10 cellular contexts compared by ENCODE assay signal in genomic region chr11:71991494-71991893, GRCh38. TPM values are rescaled to one million over a fixed set of nuclear protein-coding genes. Genes with fewer than 3 reads are reported as not detected.
DNase-seq lines count a peak whose midpoint lies in the region; ATAC-seq, FAIRE-seq and TF ChIP-seq lines count a peak whose summit lies in the region.
"Had no signal": no experiment of that assay in that cellular context is flagged by ENCODE, and none has a peak within 500 bp of the region (broad histone marks: within the 10 kb centered on the region; RNA-seq: fewer than 3 reads in every experiment).

No MANE protein-coding gene starts in this region.

- 96 to 98% (median 96%) methylated on average over 3 of the region's 3 CpGs for WGBS in ovary, 3 donors

- H3K36me3 ChIP-seq in ovary (no peaks in the 10 kb centered on the region), WERI-Rb-1 (peaks cover 34% of the 10 kb centered on the region), MG63 (peaks cover 12% of the 10 kb centered on the region; the same call in 1 of the 2 replicates)

- DNase-seq in GM18507 (ENCODE audit: extremely low spot score, insufficient read length, low read depth) (no peak), globus pallidus (ENCODE audit: low spot score) (peak; percentile 59), ovary (no peak), WERI-Rb-1 (no peak), NCI-H1436 (lab: John Stamatoyannopoulos, UW) (no peak), MG63 (no peak)
- DNase-seq: activated CD4-positive, CD25-positive, alpha-beta regulatory T cell; aorta had no signal

- no peak overlapping the region for H3K27ac ChIP-seq in ovary
- no peak overlapping the region for H3K27ac ChIP-seq in WERI-Rb-1

- peaks cover 3% of the 10 kb centered on the region for H3K4me1 ChIP-seq in ovary (ENCODE audit: insufficient read depth)

- no peaks in the 10 kb centered on the region for H3K27me3 ChIP-seq in ovary
- H3K27me3 ChIP-seq in WERI-Rb-1 (ENCODE audit: insufficient read depth, low read depth, severe bottlenecking): no peaks in the 10 kb centered on the region
- H3K27me3 ChIP-seq in MG63: no peaks in the 10 kb centered on the region

- FAIRE-seq in GM18507 (lab: Jason Lieb, UNC): peak; percentile 86

- intact Hi-C loops in ovary (cut with DNase I): no loop called here

- TF ChIP-seq EP300 in ovary (IDR thresholded peaks at IDR 0.05): no peak

- ATAC-seq in GM21528 (IDR thresholded peaks at IDR 0.05; ENCODE audit: low FRiP score, unreplicated experiment): peak; percentile 51
- peak; percentile 66 for ATAC-seq in HG03439 (IDR thresholded peaks at IDR 0.05; ENCODE audit: unreplicated experiment)

- TF ChIP-seq CTCF in ovary (IDR thresholded peaks at IDR 0.05) (no peak), WERI-Rb-1 (IDR thresholded peaks at IDR 0.05; ENCODE audit: low read depth, low read length) (no peak)

- TF ChIP-seq POLR2A in ovary (IDR thresholded peaks at IDR 0.05): no peak

- H3K4me3 ChIP-seq in ovary (no peak overlapping the region), WERI-Rb-1 (ENCODE audit: low read depth, low read length) (no peak overlapping the region), MG63 (no peak overlapping the region)

- H3K9me3 ChIP-seq in ovary (no peaks in the 10 kb centered on the region), WERI-Rb-1 (ENCODE audit: severe bottlenecking) (no peaks in the 10 kb centered on the region), MG63 (no peaks in the 10 kb centered on the region)

RNA-seq across cellular contexts. Expression of gene IL18BP, which starts 7.2 kb away (rescaled TPM):
- 10 to 100 TPM in 3 of 7 donors, 1 to 10 TPM in 4; 4.6 to 14.2 (median 8.8) TPM for total RNA-seq in ovary
- 10 to 100 TPM in 1 of 2 donors, 1 to 10 TPM in 1; 8.7 to 17.1 TPM for polyA plus RNA-seq in ovary
- total RNA-seq in MG63 (2014; rRNA removed; shearing (Covaris generic); ENCODE audit: low replicate concordance): 1.0 TPM in 1 of 2 replicates, not detected in the other
